ENCODE assay signal across 9 cellular contexts in genomic region chrX:67872958-67873357, GRCh38.
"Had no signal": no experiment of that assay in that cellular context is flagged by ENCODE, and none has a peak within 500 bp of the region (broad histone marks: within the 10 kb centered on the region; RNA-seq: fewer than 3 reads in every experiment).

No MANE protein-coding gene starts in this region.

- ATAC-seq: GM23338, HepG2 had no signal

- H3K4me3 ChIP-seq: GM23338 had no signal

- FAIRE-seq: H1, H54, HepG2 had no signal

- H3K27ac ChIP-seq: HL-60 had no signal

- H2AFZ ChIP-seq: GM23338 had no signal

- DNase-seq: H9, HCEC 1CT, HFFc6, KG1 had no signal

- H3K4me2 ChIP-seq: GM23338 had no signal
